In the genomic region with DNA sequence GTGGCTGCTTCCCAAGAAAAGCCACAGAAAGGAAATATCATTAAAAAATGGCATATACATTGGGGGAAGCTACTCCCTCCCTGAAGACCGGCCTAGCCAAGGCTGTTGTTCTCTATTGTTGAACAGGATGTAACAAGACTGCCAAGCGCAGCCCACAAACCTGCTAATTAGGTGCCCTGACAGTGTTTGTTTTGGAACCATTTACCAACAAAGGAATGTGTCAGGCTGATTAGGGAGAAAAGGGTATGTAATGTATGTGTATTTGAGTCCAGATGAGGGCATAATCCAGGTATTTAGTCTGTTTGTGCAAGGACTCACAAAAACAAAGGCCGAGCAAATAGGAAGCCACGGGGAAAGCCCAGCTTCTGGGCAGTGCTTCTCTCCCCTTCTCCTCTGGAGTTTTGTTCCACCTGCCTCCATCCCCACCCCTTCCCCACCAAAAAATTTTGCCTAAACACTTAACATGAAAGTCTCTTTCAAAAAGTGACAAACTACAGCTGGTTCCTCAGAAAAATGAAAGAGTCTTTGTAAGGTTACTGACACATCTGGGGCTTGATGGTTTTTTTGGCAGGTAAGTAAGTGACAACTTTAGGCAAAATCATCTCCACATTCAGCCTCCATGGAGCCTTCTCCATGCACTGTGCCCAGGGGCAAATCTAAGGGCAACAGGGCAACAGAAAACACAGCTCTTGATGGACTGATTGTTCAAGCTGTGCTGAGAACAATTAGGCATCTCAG, we compare ENCODE assay signal across 1 cellular context.
A peak's percentile ranks its signal among the peaks of the same experiment; 100 is the strongest.
TF ChIP-seq lines count a peak whose summit lies in the region.

No MANE protein-coding gene starts in this region.

TF ChIP-seq in HEK293, 187 proteins besides CTCF, POLR2A, EP300 and RAD21 (continued from another document and continues in another):
- TF ChIP-seq, protein P1, sequence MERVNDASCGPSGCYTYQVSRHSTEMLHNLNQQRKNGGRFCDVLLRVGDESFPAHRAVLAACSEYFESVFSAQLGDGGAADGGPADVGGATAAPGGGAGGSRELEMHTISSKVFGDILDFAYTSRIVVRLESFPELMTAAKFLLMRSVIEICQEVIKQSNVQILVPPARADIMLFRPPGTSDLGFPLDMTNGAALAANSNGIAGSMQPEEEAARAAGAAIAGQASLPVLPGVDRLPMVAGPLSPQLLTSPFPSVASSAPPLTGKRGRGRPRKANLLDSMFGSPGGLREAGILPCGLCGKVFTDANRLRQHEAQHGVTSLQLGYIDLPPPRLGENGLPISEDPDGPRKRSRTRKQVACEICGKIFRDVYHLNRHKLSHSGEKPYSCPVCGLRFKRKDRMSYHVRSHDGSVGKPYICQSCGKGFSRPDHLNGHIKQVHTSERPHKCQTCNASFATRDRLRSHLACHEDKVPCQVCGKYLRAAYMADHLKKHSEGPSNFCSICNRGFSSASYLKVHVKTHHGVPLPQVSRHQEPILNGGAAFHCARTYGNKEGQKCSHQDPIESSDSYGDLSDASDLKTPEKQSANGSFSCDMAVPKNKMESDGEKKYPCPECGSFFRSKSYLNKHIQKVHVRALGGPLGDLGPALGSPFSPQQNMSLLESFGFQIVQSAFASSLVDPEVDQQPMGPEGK (tag by site-specific recombination; IDR thresholded peaks at IDR 0.05): no peak
- TF ChIP-seq ZNF292 (tag by site-specific recombination; IDR thresholded peaks at IDR 0.05; ENCODE audit: borderline replicate concordance, low read depth) (no peak), ZNF311 (tag by site-specific recombination; IDR thresholded peaks at IDR 0.05; ENCODE audit: borderline replicate concordance) (no peak), INSM2 (tag by site-specific recombination; IDR thresholded peaks at IDR 0.05) (no peak), ZNF416 (tag by site-specific recombination; IDR thresholded peaks at IDR 0.05) (no peak), ZIC2 (tag by site-specific recombination; IDR thresholded peaks at IDR 0.05) (no peak), ZNF561 (tag by site-specific recombination; IDR thresholded peaks at IDR 0.05; ENCODE audit: borderline replicate concordance) (no peak), SP7 (tag by site-specific recombination; IDR thresholded peaks at IDR 0.05) (peak; percentile 99), ZNF548 (tag by site-specific recombination; IDR thresholded peaks at IDR 0.05) (no peak), ZNF571 (tag by site-specific recombination; IDR thresholded peaks at IDR 0.05) (no peak), ZNF791 (tag by site-specific recombination; IDR thresholded peaks at IDR 0.05) (no peak), YY2 (tag by site-specific recombination; IDR thresholded peaks at IDR 0.05) (no peak), ZNF148 (tag by site-specific recombination; IDR thresholded peaks at IDR 0.05; ENCODE audit: borderline replicate concordance) (no peak), ZNF433 (tag by site-specific recombination; IDR thresholded peaks at IDR 0.05; ENCODE audit: low read depth) (no peak), REPIN1 (tag by site-specific recombination; IDR thresholded peaks at IDR 0.05; ENCODE audit: low read depth) (no peak), ZNF600 (tag by site-specific recombination; IDR thresholded peaks at IDR 0.05) (no peak), SCRT1 (tag by site-specific recombination; IDR thresholded peaks at IDR 0.05; ENCODE audit: borderline replicate concordance) (no peak), ZNF530 (tag by site-specific recombination; IDR thresholded peaks at IDR 0.05; ENCODE audit: low read depth) (no peak), ZNF426 (tag by site-specific recombination; IDR thresholded peaks at IDR 0.05) (no peak), ZBTB20 (tag by site-specific recombination; IDR thresholded peaks at IDR 0.05) (no peak), ZEB2 (tag by site-specific recombination; IDR thresholded peaks at IDR 0.05) (no peak), ZNF211 (tag by site-specific recombination; IDR thresholded peaks at IDR 0.05; ENCODE audit: low read depth) (no peak), ZNF624 (tag by site-specific recombination; IDR thresholded peaks at IDR 0.05) (no peak), PRDM10 (tag by site-specific recombination; IDR thresholded peaks at IDR 0.05) (peak; percentile 33; the same call in 1 of the 2 replicates), ZNF266 (tag by site-specific recombination; IDR thresholded peaks at IDR 0.05; ENCODE audit: low read depth) (no peak), ZNF274 (IDR thresholded peaks at IDR 0.05; ENCODE audit: low read length) (no peak), ZNF274 (tag by site-specific recombination; IDR thresholded peaks at IDR 0.05; ENCODE audit: borderline replicate concordance) (no peak), ZSCAN23 (tag by site-specific recombination; IDR thresholded peaks at IDR 0.05) (no peak), ZNF776 (tag by site-specific recombination; IDR thresholded peaks at IDR 0.05; ENCODE audit: borderline replicate concordance) (no peak), BCL6B (tag by site-specific recombination; IDR thresholded peaks at IDR 0.05) (no peak), ZNF404 (tag by site-specific recombination; IDR thresholded peaks at IDR 0.05) (no peak), ZBTB48 (tag by site-specific recombination; IDR thresholded peaks at IDR 0.05) (no peak), EGR2 (tag by site-specific recombination; IDR thresholded peaks at IDR 0.05; ENCODE audit: low read depth) (no peak), ZNF830 (tag by site-specific recombination; IDR thresholded peaks at IDR 0.05; ENCODE audit: low read depth) (no peak)
- TF ChIP-seq, protein P2, sequence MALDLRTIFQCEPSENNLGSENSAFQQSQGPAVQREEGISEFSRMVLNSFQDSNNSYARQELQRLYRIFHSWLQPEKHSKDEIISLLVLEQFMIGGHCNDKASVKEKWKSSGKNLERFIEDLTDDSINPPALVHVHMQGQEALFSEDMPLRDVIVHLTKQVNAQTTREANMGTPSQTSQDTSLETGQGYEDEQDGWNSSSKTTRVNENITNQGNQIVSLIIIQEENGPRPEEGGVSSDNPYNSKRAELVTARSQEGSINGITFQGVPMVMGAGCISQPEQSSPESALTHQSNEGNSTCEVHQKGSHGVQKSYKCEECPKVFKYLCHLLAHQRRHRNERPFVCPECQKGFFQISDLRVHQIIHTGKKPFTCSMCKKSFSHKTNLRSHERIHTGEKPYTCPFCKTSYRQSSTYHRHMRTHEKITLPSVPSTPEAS (tag by site-specific recombination; IDR thresholded peaks at IDR 0.05): no peak
- TF ChIP-seq, protein P3, sequence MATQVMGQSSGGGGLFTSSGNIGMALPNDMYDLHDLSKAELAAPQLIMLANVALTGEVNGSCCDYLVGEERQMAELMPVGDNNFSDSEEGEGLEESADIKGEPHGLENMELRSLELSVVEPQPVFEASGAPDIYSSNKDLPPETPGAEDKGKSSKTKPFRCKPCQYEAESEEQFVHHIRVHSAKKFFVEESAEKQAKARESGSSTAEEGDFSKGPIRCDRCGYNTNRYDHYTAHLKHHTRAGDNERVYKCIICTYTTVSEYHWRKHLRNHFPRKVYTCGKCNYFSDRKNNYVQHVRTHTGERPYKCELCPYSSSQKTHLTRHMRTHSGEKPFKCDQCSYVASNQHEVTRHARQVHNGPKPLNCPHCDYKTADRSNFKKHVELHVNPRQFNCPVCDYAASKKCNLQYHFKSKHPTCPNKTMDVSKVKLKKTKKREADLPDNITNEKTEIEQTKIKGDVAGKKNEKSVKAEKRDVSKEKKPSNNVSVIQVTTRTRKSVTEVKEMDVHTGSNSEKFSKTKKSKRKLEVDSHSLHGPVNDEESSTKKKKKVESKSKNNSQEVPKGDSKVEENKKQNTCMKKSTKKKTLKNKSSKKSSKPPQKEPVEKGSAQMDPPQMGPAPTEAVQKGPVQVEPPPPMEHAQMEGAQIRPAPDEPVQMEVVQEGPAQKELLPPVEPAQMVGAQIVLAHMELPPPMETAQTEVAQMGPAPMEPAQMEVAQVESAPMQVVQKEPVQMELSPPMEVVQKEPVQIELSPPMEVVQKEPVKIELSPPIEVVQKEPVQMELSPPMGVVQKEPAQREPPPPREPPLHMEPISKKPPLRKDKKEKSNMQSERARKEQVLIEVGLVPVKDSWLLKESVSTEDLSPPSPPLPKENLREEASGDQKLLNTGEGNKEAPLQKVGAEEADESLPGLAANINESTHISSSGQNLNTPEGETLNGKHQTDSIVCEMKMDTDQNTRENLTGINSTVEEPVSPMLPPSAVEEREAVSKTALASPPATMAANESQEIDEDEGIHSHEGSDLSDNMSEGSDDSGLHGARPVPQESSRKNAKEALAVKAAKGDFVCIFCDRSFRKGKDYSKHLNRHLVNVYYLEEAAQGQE (tag by site-specific recombination; IDR thresholded peaks at IDR 0.05): no peak
- TF ChIP-seq, protein P4, sequence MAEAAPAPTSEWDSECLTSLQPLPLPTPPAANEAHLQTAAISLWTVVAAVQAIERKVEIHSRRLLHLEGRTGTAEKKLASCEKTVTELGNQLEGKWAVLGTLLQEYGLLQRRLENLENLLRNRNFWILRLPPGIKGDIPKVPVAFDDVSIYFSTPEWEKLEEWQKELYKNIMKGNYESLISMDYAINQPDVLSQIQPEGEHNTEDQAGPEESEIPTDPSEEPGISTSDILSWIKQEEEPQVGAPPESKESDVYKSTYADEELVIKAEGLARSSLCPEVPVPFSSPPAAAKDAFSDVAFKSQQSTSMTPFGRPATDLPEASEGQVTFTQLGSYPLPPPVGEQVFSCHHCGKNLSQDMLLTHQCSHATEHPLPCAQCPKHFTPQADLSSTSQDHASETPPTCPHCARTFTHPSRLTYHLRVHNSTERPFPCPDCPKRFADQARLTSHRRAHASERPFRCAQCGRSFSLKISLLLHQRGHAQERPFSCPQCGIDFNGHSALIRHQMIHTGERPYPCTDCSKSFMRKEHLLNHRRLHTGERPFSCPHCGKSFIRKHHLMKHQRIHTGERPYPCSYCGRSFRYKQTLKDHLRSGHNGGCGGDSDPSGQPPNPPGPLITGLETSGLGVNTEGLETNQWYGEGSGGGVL (tag by site-specific recombination; IDR thresholded peaks at IDR 0.05): no peak
